19 cellular contexts compared by ENCODE assay signal in the genomic region with DNA sequence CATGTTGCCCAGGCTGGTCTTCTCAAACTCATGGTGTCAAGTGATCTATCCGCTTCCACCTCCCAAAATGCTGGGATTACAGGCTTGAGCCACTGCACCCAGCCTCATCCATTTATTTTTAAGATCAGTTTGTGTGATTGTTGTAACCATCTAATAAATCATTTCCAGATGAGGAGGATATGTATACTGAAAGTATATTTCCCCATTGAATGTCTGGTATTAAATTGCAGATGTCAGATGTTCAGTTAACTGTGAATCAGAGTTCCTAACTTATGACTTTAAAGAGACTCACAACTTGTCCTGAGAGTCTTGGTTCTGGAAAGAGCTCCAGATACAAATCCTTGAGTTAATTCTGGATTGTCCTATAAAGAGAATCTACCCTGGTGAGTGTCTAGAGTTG.
"Had no signal": no experiment of that assay in that cellular context is flagged by ENCODE, and none has a peak within 500 bp of the region (broad histone marks: within the 10 kb centered on the region; RNA-seq: fewer than 3 reads in every experiment).

No MANE protein-coding gene starts in this region.

- H3K4me3 ChIP-seq: dorsolateral prefrontal cortex, gastrocnemius medialis, heart right ventricle, right atrium auricular region, stomach, thoracic aorta, transverse colon had no signal

- H3K9me3 Mint-ChIP-seq: naive thymus-derived CD4-positive, alpha-beta T cell had no signal

- H3K27me3 ChIP-seq: gastrocnemius medialis, neutrophil, right atrium auricular region, stomach, transverse colon had no signal

- H3K27ac ChIP-seq: dorsolateral prefrontal cortex, gastrocnemius medialis, heart right ventricle, neutrophil, right atrium auricular region, stomach, thoracic aorta, transverse colon had no signal

- H3K36me3 ChIP-seq: gastrocnemius medialis, heart right ventricle, neutrophil, right atrium auricular region, stomach, thoracic aorta, transverse colon had no signal

- ATAC-seq: gastrocnemius medialis; heart right ventricle; naive thymus-derived CD4-positive, alpha-beta T cell had no signal

- FAIRE-seq: islet of Langerhans, small intestine had no signal

- H3K4me1 ChIP-seq: gastrocnemius medialis, heart right ventricle, right atrium auricular region, transverse colon had no signal

- H3K4me3 Mint-ChIP-seq: naive thymus-derived CD4-positive, alpha-beta T cell had no signal

- H3K9me3 ChIP-seq: gastrocnemius medialis, heart right ventricle, neutrophil, right atrium auricular region, stomach, thoracic aorta, transverse colon had no signal

- H3K36me3 Mint-ChIP-seq: naive thymus-derived CD4-positive, alpha-beta T cell had no signal

- H3K27ac Mint-ChIP-seq: naive thymus-derived CD4-positive, alpha-beta T cell had no signal

- DNase-seq: cortex of kidney; dorsolateral prefrontal cortex; effector CD8-positive, alpha-beta T cell; gastrocnemius medialis; heart right ventricle; hypothalamus; kidney glomerular epithelial cell; mesendoderm; naive thymus-derived CD4-positive, alpha-beta T cell; small intestine; stimulated activated CD4-positive, alpha-beta T cell treated with anti-CD3 and anti-CD28 coated beads, Interleukin-12 subunit alpha, Interleukin-12 subunit beta, amount 100 ng/mL, for 4 hours; stimulated activated naive CD4-positive, alpha-beta T cell; stomach; substantia nigra; transverse colon had no signal
